16 cellular contexts compared by ENCODE assay signal in the genomic region with DNA sequence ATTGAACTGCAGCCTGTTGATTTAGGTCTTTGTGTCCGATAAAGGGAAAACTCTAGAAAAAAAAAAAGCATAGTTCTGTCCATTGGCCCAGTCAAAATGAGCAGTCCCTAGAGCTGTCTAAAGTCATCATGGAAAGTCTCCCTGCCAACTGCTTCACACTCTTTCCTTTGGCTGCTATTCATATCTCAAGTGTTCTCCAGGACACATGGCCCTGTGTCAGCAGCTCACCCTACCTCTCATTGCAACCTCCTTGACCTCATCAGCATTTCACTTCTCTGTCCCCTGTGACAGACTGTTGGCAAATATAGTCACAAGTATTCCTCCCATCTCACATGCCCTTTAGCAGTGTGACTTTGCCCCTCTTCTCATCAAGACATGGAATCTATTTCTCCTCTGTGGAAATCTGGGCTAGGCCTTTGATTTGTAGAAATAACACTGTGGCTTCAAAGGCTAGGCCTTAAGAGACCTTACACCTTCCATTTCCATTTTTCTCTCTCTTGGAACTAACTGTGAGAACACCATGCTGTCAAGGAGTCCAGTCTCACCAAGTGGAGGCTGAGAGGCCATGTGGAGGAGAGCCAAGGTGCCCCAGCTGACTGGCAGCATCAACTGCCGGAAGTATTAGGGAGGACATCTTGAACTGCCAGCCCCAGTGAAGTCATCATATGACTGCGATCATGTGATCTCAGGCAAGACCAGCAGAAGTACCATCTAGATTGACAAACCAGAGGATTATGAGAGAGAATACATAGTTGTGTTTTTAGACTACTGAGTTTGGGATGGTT.
"Had no signal": no experiment of that assay in that cellular context is flagged by ENCODE, and none has a peak within 500 bp of the region (broad histone marks: within the 10 kb centered on the region; RNA-seq: fewer than 3 reads in every experiment).

No MANE protein-coding gene starts in this region.

- H3K4me1 Mint-ChIP-seq: activated naive CD8-positive, alpha-beta T cell treated with anti-CD3 and anti-CD28 coated beads for 36 hours; central memory CD8-positive, alpha-beta T cell; stimulated activated naive B cell treated with anti-CD40 and anti-IgM and Interleukin-4, amounts not matched to agents 10 μg/mL and 1 μg/mL and 100 μg/mL, for 72 hours had no signal

- H3K27me3 ChIP-seq: body of pancreas, colonic mucosa, gastrocnemius medialis, sigmoid colon, spleen, tibial artery had no signal

- DNase-seq: activated CD4-positive, alpha-beta T cell treated with anti-CD3 and anti-CD28 coated beads, Interleukin-2, amount 50 U/mL, for 4 hours; activated naive CD8-positive, alpha-beta T cell treated with anti-CD3 and anti-CD28 coated beads for 36 hours; amniotic stem cell; body of pancreas; colonic mucosa; sigmoid colon; SK-N-SH; spleen; stimulated activated naive B cell treated with anti-CD40 and anti-IgM and Interleukin-4, amounts not matched to agents 10 μg/mL and 1 μg/mL and 100 μg/mL, for 72 hours had no signal

- H3K27ac ChIP-seq: body of pancreas, colonic mucosa, sigmoid colon, spleen had no signal

- H3K36me3 ChIP-seq: colonic mucosa, gastrocnemius medialis, sigmoid colon, spleen, tibial artery had no signal

- ATAC-seq: body of pancreas; stimulated activated naive B cell treated with anti-CD40 and anti-IgM and Interleukin-4, amounts not matched to agents 10 μg/mL and 1 μg/mL and 100 μg/mL, for 72 hours had no signal

- H3K9me3 ChIP-seq: body of pancreas, colonic mucosa, gastrocnemius medialis, sigmoid colon, SK-N-SH, tibial artery had no signal

- H3K9me3 Mint-ChIP-seq: neural crest cell; T-helper 2 cell treated with Interferon-gamma antibody and Interleukin-4, amounts not matched to agents 5 μg/mL and 100 μg/mL, for 36 hours had no signal

- H3K4me1 ChIP-seq: body of pancreas, colonic mucosa, sigmoid colon, spleen had no signal

- H3K4me3 Mint-ChIP-seq: activated naive CD8-positive, alpha-beta T cell treated with anti-CD3 and anti-CD28 coated beads for 36 hours; activated T-helper 1 cell treated with anti-CD3 and anti-CD28 coated beads, Interleukin-12 subunit alpha, Interleukin-12 subunit beta, Interleukin-2, Interleukin-4 antibody, amounts not matched to agents 30 ng/mL and 10 ng/mL and 1 ng/mL, durations not matched to agents 14 hours and 24 hours and 36 hours; central memory CD8-positive, alpha-beta T cell; neural crest cell; stimulated activated naive B cell treated with anti-CD40 and anti-IgM and Interleukin-4, amounts not matched to agents 10 μg/mL and 1 μg/mL and 100 μg/mL, for 72 hours; T-helper 2 cell treated with Interferon-gamma antibody and Interleukin-4, amounts not matched to agents 5 μg/mL and 100 μg/mL, for 36 hours had no signal

- H3K36me3 Mint-ChIP-seq: activated naive CD8-positive, alpha-beta T cell treated with anti-CD3 and anti-CD28 coated beads for 36 hours; stimulated activated naive B cell treated with anti-CD40 and anti-IgM and Interleukin-4, amounts not matched to agents 10 μg/mL and 1 μg/mL and 100 μg/mL, for 72 hours had no signal

- H3K9ac ChIP-seq: SK-N-SH had no signal

- H3K27me3 Mint-ChIP-seq: central memory CD8-positive, alpha-beta T cell; progenitor cell of endocrine pancreas; stimulated activated naive B cell treated with anti-CD40 and anti-IgM and Interleukin-4, amounts not matched to agents 10 μg/mL and 1 μg/mL and 100 μg/mL, for 72 hours had no signal

- H3K27ac Mint-ChIP-seq: activated naive CD8-positive, alpha-beta T cell treated with anti-CD3 and anti-CD28 coated beads for 36 hours; activated T-helper 1 cell treated with anti-CD3 and anti-CD28 coated beads, Interleukin-12 subunit alpha, Interleukin-12 subunit beta, Interleukin-2, Interleukin-4 antibody, amounts not matched to agents 30 ng/mL and 10 ng/mL and 1 ng/mL, durations not matched to agents 14 hours and 24 hours and 36 hours; progenitor cell of endocrine pancreas; stimulated activated naive B cell treated with anti-CD40 and anti-IgM and Interleukin-4, amounts not matched to agents 10 μg/mL and 1 μg/mL and 100 μg/mL, for 72 hours; T-helper 2 cell treated with Interferon-gamma antibody and Interleukin-4, amounts not matched to agents 5 μg/mL and 100 μg/mL, for 36 hours had no signal

- H3K4me3 ChIP-seq: body of pancreas, colonic mucosa, gastrocnemius medialis, sigmoid colon, spleen, tibial artery had no signal
